ENCODE assay signal across 1 cellular context in the genomic region with DNA sequence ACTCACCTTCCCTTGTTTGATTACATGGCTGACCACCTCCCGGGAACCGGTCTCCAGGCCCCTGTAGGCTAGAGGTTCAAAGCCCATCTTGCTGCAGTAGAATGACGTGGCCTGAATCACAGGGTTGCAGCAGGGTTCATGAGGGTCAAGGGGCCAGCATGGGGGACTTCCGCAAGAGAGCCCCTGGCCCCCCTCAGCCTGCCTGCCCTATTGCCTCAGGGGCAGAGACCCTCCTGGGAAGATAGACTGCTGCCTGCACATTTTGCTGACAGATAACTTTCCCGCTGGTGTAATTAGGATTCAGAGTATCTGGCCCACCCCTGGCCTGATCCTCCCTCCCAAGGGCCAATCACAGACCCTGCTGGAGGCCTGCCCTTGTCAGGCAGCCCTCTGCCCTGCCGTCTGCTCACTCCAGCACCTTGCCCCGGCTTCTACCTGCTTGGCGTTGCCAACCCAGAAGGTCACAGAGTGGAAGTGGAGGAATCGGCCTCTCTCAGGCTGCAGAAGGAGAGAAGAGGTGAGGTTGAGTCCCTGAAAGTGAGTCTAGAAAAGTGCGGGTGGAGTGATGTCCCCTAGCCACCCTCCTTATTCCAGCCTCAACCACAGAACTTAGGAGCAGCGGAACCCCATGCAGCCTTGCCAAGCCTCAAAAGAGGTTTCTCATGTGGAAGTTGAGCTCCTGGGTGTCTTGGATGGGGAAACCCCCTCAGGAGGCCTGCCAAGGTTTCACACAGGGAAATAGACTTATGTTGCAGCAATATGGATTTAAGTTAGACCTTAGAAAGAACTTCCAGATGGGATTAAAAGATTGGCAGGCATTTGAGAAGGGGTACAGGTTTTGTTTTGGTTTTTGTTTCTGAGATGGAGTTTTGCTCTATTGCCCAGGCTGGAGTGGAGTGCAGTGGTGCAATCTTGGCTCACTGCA.
TF ChIP-seq lines count a peak whose summit lies in the region.

No MANE protein-coding gene starts in this region.

TF ChIP-seq in SK-N-SH treated with all-trans-retinoic acid at 6 μM for 48 hours, 23 proteins besides CTCF, POLR2A, EP300 and RAD21:
- TF ChIP-seq, protein P1, sequence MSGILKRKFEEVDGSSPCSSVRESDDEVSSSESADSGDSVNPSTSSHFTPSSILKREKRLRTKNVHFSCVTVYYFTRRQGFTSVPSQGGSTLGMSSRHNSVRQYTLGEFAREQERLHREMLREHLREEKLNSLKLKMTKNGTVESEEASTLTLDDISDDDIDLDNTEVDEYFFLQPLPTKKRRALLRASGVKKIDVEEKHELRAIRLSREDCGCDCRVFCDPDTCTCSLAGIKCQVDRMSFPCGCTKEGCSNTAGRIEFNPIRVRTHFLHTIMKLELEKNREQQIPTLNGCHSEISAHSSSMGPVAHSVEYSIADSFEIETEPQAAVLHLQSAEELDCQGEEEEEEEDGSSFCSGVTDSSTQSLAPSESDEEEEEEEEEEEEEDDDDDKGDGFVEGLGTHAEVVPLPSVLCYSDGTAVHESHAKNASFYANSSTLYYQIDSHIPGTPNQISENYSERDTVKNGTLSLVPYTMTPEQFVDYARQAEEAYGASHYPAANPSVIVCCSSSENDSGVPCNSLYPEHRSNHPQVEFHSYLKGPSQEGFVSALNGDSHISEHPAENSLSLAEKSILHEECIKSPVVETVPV (CRISPR knock-in tag; IDR thresholded peaks at IDR 0.05), result no peak
- TF ChIP-seq RARB (CRISPR knock-in tag; IDR thresholded peaks at IDR 0.05) (no peak), SNAI2 (CRISPR knock-in tag; IDR thresholded peaks at IDR 0.05) (no peak), ZFP30 (CRISPR knock-in tag; IDR thresholded peaks at IDR 0.05) (no peak), OSR1 (CRISPR knock-in tag; IDR thresholded peaks at IDR 0.05) (no peak)
